Comparison of ENCODE assay signal across 24 cellular contexts in the genomic region with DNA sequence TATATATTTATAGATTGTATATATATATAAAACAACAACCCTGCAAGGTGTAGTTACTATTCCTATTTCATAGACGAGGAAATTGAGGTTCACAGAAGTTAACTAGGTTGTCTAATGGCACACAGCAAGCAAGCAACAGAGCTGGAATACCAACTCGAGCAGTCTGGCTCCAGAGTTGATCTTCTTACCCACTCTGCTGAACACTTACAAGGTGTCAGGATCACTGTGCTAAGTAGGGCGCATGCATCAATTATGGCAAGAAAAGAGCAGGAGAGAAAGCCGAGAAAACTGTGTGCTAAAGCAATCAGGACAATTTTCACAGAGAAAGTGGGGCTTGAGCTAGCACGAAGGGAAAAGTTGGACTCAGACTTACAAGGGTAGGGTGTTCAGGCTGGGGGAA. TPM values are rescaled to one million over a fixed set of nuclear protein-coding genes. Genes with fewer than 3 reads are reported as not detected.
DNase-seq lines count a peak whose midpoint lies in the region; ATAC-seq, FAIRE-seq and TF ChIP-seq lines count a peak whose summit lies in the region.
"Had no signal": no experiment of that assay in that cellular context is flagged by ENCODE, and none has a peak within 500 bp of the region (broad histone marks: within the 10 kb centered on the region; RNA-seq: fewer than 3 reads in every experiment).

No MANE protein-coding gene starts in this region.

- H3F3A ChIP-seq in GM23338 (replicated peaks; ENCODE audit: low read depth): no peaks in the 10 kb centered on the region

- H3K27me3 ChIP-seq in GM23338 (ENCODE audit: insufficient read depth): no peaks in the 10 kb centered on the region
- no peaks in the 10 kb centered on the region for H3K27me3 ChIP-seq in H1 (replicated peaks in 1 of 4; ENCODE audit: control insufficient read depth in 3 of 4, extremely low read depth in 1 of 4, insufficient read depth in 3 of 4, low read length in 3 of 4)
- H3K27me3 ChIP-seq in Karpas-422 (ENCODE audit: low read length): no peaks in the 10 kb centered on the region
- no peaks in the 10 kb centered on the region for H3K27me3 ChIP-seq in effector memory CD4-positive, alpha-beta T cell (replicated peaks; ENCODE audit: control insufficient read depth, insufficient read depth, low read length, poor library complexity, severe bottlenecking)
- H3K27me3 ChIP-seq: BE2C; BLaER1 treated with 17β-estradiol and CSF1 and Interleukin-3, amounts not matched to agents 10 nM and 100 nM had no signal

- POLR2A ChIA-PET in H1 (lab: Charles Lee; ENCODE audit: partially characterized antibody): no interaction called here

- H2BK120ac ChIP-seq in H1 (replicated peaks; ENCODE audit: low read depth, low read length): no peak overlapping the region

- H3K27ac Mint-ChIP-seq in GM23338 (peak overlapping the region; percentile 63; the same call in 1 of the 2 replicates), T-helper 17 cell (no peak overlapping the region)

- no peak for FAIRE-seq in H1 (lab: Jason Lieb, UNC)
- FAIRE-seq: A549, GM12891, GM18507 had no signal

- H3K36me3 Mint-ChIP-seq in GM23338 (ENCODE audit: low read depth) (no peaks in the 10 kb centered on the region), T-helper 17 cell (ENCODE audit: low read depth) (peaks cover 5% of the 10 kb centered on the region)
- H3K36me3 Mint-ChIP-seq: CD4-positive, alpha-beta memory T cell had no signal

- CTCF ChIA-PET in H1 (lab: Charles Lee; ENCODE audit: partially characterized antibody): interaction anchor here (0.5 to 6.4 kb wide), 10 partner anchors 14 to 102 kb away, joined by 3 to 88 read pairs (median 7); a partner anchor contains a TSS

- H3K9ac ChIP-seq in H1 (replicated peaks in 1 of 4; ENCODE audit: extremely low read depth in 1 of 4, low read depth in 3 of 4, low read length in 3 of 4): no peak overlapping the region
- H3K9ac ChIP-seq in Karpas-422 (ENCODE audit: low read length): no peak overlapping the region
- H3K9ac ChIP-seq: BLaER1 treated with 17β-estradiol and CSF1 and Interleukin-3, amounts not matched to agents 10 nM and 100 nM had no signal

- H3K18ac ChIP-seq in H1 (ENCODE audit: extremely low read depth, low read length): no peak overlapping the region

- H2BK12ac ChIP-seq in H1 (ENCODE audit: low read depth, low read length): no peak overlapping the region

- H3K36me3 ChIP-seq in GM23338 (ENCODE audit: insufficient read depth) (no peaks in the 10 kb centered on the region), H1 (ENCODE audit: control insufficient read depth in 2 of 4, insufficient read depth in 4 of 4, low read length in 3 of 4) (no peaks in the 10 kb centered on the region), Karpas-422 (ENCODE audit: insufficient read depth, low read length) (no peaks in the 10 kb centered on the region)
- H3K36me3 ChIP-seq in effector memory CD4-positive, alpha-beta T cell (ENCODE audit: control insufficient read depth, insufficient read depth, low read length): no peaks in the 10 kb centered on the region
- H3K36me3 ChIP-seq: BE2C; BLaER1 treated with 17β-estradiol and CSF1 and Interleukin-3, amounts not matched to agents 10 nM and 100 nM had no signal

- no peaks in the 10 kb centered on the region for H3K79me2 ChIP-seq in GM23338 (replicated peaks; ENCODE audit: insufficient read depth)
- H3K79me2 ChIP-seq in H1 (ENCODE audit: control insufficient read depth in 1 of 2, insufficient read depth in 2 of 2, low read length in 2 of 2): no peaks in the 10 kb centered on the region
- no peaks in the 10 kb centered on the region for H3K79me2 ChIP-seq in Karpas-422 (ENCODE audit: low read length)

- no peak for DNase-seq in GM23338 (ENCODE audit: low spot score)
- DNase-seq in T-helper 17 cell: no peak
- no peak for DNase-seq in H1 (ENCODE audit: low read depth in 1 of 2, low spot score in 2 of 2)
- DNase-seq in superior temporal gyrus (ENCODE audit: extremely low spot score): peak; percentile 39
- DNase-seq in Karpas-422: no peak
- no peak for DNase-seq in effector memory CD4-positive, alpha-beta T cell
- DNase-seq: 8988T; ACHN; AML-193; BE2C; Calu3; CD4-positive, alpha-beta memory T cell; COR-L47; DMS53; DMS79 treated with DMSO at 0.1 percent for 48 hours; GF-D8; GOT3; H7; HCEC 1CT had no signal

- no peaks in the 10 kb centered on the region; the same call in 2 of the 3 replicates for H3K9me3 Mint-ChIP-seq in GM23338
- H3K9me3 Mint-ChIP-seq: CD4-positive, alpha-beta memory T cell had no signal

- H4K91ac ChIP-seq in H1 (replicated peaks; ENCODE audit: insufficient read length, low read length): no peak overlapping the region

- H3K4me1 Mint-ChIP-seq in GM23338 (peaks cover 21% of the 10 kb centered on the region), T-helper 17 cell (no peaks in the 10 kb centered on the region)

- no peak overlapping the region for H2AK5ac ChIP-seq in H1 (ENCODE audit: low read depth, low read length)

- H3K9me2 ChIP-seq in GM23338 (ENCODE audit: insufficient read depth) (no peaks in the 10 kb centered on the region), Karpas-422 (replicated peaks; ENCODE audit: insufficient read depth, low read length) (no peaks in the 10 kb centered on the region)

- no peak for TF ChIP-seq POLR2A in H1 (IDR thresholded peaks at IDR 0.05; ENCODE audit: control extremely low read depth in 1 of 2, low read depth in 2 of 2, low read length in 2 of 2)

- no peak overlapping the region for H3K27ac ChIP-seq in GM23338 (ENCODE audit: low read depth)
- H3K27ac ChIP-seq in H1 (ENCODE audit: low read depth, low read length): no peak overlapping the region
- H3K27ac ChIP-seq in Karpas-422 (ENCODE audit: low read length): no peak overlapping the region
- no peak overlapping the region for H3K27ac ChIP-seq in effector memory CD4-positive, alpha-beta T cell (ENCODE audit: insufficient read depth, low read length, poor library complexity, severe bottlenecking)
- H3K27ac ChIP-seq: A549; BLaER1 treated with 17β-estradiol and CSF1 and Interleukin-3, amounts not matched to agents 10 nM and 100 nM had no signal

- H2BK15ac ChIP-seq in H1 (ENCODE audit: low read length): no peak overlapping the region

- H4K5ac ChIP-seq in H1 (ENCODE audit: insufficient read length, low read depth, low read length): no peak overlapping the region

- no peaks in the 10 kb centered on the region for H4K20me1 ChIP-seq in GM23338 (replicated peaks; ENCODE audit: insufficient read depth)
- H4K20me1 ChIP-seq in H1 (replicated peaks in 1 of 2; ENCODE audit: control insufficient read depth in 1 of 2, insufficient read depth in 2 of 2, low read length in 2 of 2): no peaks in the 10 kb centered on the region
- H4K20me1 ChIP-seq in Karpas-422 (ENCODE audit: insufficient read depth, low read depth, low read length): no peaks in the 10 kb centered on the region
- H4K20me1 ChIP-seq: BLaER1 treated with 17β-estradiol and CSF1 and Interleukin-3, amounts not matched to agents 10 nM and 100 nM had no signal

- 83% methylated on average over 5 of the region's 5 CpGs; no CpG with 5 or more reads in 1 of the 2 experiments for WGBS in H1 (ENCODE audit: extremely low coverage in 1 of 2, insufficient coverage in 1 of 2, insufficient read length in 1 of 2, insufficient replicate concordance in 2 of 2, low coverage in 1 of 2, low lambda C conversion rate in 2 of 2, missing lambda C conversion rate in 1 of 2), 2 experiments

- no peak overlapping the region for H2BK20ac ChIP-seq in H1 (ENCODE audit: low read length)

- H3K4me3 ChIP-seq in GM23338 (no peak overlapping the region), H1 (ENCODE audit: extremely low read depth in 1 of 4, insufficient read depth in 2 of 4, low read depth in 3 of 4, low read length in 4 of 4) (no peak overlapping the region), Karpas-422 (ENCODE audit: low read length) (no peak overlapping the region)
- H3K4me3 ChIP-seq in effector memory CD4-positive, alpha-beta T cell (ENCODE audit: insufficient read depth, low read depth, low read length, poor library complexity, severe bottlenecking): no peak overlapping the region
- H3K4me3 ChIP-seq: A549; BLaER1 treated with 17β-estradiol and CSF1 and Interleukin-3, amounts not matched to agents 10 nM and 100 nM had no signal

- no peak overlapping the region for H2BK5ac ChIP-seq in H1 (ENCODE audit: low read depth, low read length)

- H3K27me3 Mint-ChIP-seq in GM23338 (ENCODE audit: insufficient read depth, low read depth, poor library complexity) (peaks cover 4% of the 10 kb centered on the region), T-helper 17 cell (peaks cover 29% of the 10 kb centered on the region)

- no peak overlapping the region for H4K8ac ChIP-seq in H1 (ENCODE audit: extremely low read depth, insufficient read depth, low read length)

- no peaks in the 10 kb centered on the region for H3K23me2 ChIP-seq in H1 (ENCODE audit: low read depth, low read length)

- no peak overlapping the region for H3K4me2 ChIP-seq in GM23338
- H3K4me2 ChIP-seq in H1 (ENCODE audit: insufficient read depth in 1 of 2, low read depth in 2 of 2, low read length in 2 of 2): no peak overlapping the region
- H3K4me2 ChIP-seq in Karpas-422 (ENCODE audit: low read depth, low read length, poor library complexity, severe bottlenecking): no peak overlapping the region
- H3K4me2 ChIP-seq: A549; BLaER1 treated with 17β-estradiol and CSF1 and Interleukin-3, amounts not matched to agents 10 nM and 100 nM had no signal

- TF ChIP-seq CTCF in GM23338 (conservative IDR thresholded peaks at IDR 0.05; ENCODE audit: low read depth in 2 of 2) (no peak), H1 (IDR thresholded peaks at IDR 0.05; ENCODE audit: control extremely low read depth in 1 of 3, insufficient read depth in 1 of 3, low read depth in 1 of 3, low read length in 3 of 3) (no peak)

- H3K4me1 ChIP-seq in GM23338 (ENCODE audit: insufficient read depth) (peaks cover 4% of the 10 kb centered on the region; the same call in 1 of the 2 replicates), H1 (replicated peaks in 1 of 4; ENCODE audit: control insufficient read depth in 3 of 4, insufficient read depth in 4 of 4, low read length in 3 of 4) (peaks cover 0 to 4% (median 1%) of the 10 kb centered on the region in 4 experiments; a peak in 1 of 7 replicates), Karpas-422 (ENCODE audit: low read length) (peaks cover 7% of the 10 kb centered on the region)
- no peaks in the 10 kb centered on the region for H3K4me1 ChIP-seq in effector memory CD4-positive, alpha-beta T cell (ENCODE audit: control insufficient read depth, insufficient read depth, low read length, poor library complexity, severe bottlenecking)

- H2AFZ ChIP-seq in GM23338 (no peak overlapping the region), H1 (ENCODE audit: low read length) (0 out of 2 replicates have a peak overlapping the region, but pooled peaks have one; percentile 76), Karpas-422 (ENCODE audit: low read length) (no peak overlapping the region)

- no peaks in the 10 kb centered on the region for H3K9me3 ChIP-seq in T-helper 17 cell (ENCODE audit: control insufficient read depth, low read length, poor library complexity, severe bottlenecking)
- no peaks in the 10 kb centered on the region for H3K9me3 ChIP-seq in H1 (ENCODE audit: insufficient read depth in 2 of 2, low read depth in 1 of 2, low read length in 1 of 2)
- H3K9me3 ChIP-seq in Karpas-422 (ENCODE audit: low read length): no peaks in the 10 kb centered on the region
- no peaks in the 10 kb centered on the region for H3K9me3 ChIP-seq in effector memory CD4-positive, alpha-beta T cell (ENCODE audit: control insufficient read depth, low read length)
- H3K9me3 ChIP-seq: A549, BE2C had no signal

- no peak for ATAC-seq in GM23338
- ATAC-seq in T-helper 17 cell: no peak
- no peak for ATAC-seq in HG02588 (IDR thresholded peaks at IDR 0.05; ENCODE audit: unreplicated experiment)
- ATAC-seq: A549 had no signal

- no peaks in the 10 kb centered on the region for H3K79me1 ChIP-seq in H1 (ENCODE audit: low read depth, low read length)

- no peak for TF ChIP-seq RAD21 in H1 (IDR thresholded peaks at IDR 0.05 in 1 of 2, conservative IDR thresholded peaks at IDR 0.05 in 1 of 2; ENCODE audit: low read depth in 2 of 2, low read length in 2 of 2)

- TF ChIP-seq EP300 in H1 (IDR thresholded peaks at IDR 0.05; ENCODE audit: borderline replicate concordance in 1 of 2, low read depth in 2 of 2, low read length in 2 of 2): no peak

- no peak overlapping the region for H3K23ac ChIP-seq in H1 (ENCODE audit: insufficient read length)

- H3K4me3 Mint-ChIP-seq in GM23338 (no peak overlapping the region), T-helper 17 cell (peak overlapping the region; percentile 13)
- H3K4me3 Mint-ChIP-seq: CD4-positive, alpha-beta memory T cell had no signal

- no peak overlapping the region for H3K4ac ChIP-seq in H1 (replicated peaks; ENCODE audit: insufficient read length, low read depth, low read length)

- H3K56ac ChIP-seq in H1 (replicated peaks; ENCODE audit: insufficient read length, low read depth, low read length): no peak overlapping the region

- no peak overlapping the region for H3K14ac ChIP-seq in H1 (ENCODE audit: insufficient read length)

RNA-seq across cellular contexts. Expression of a gene that starts 15.9 kb away (rescaled TPM):
- 20.2 and 30.8 TPM in 2 replicates for total RNA-seq in GM23338 (2014; rRNA removed; shearing (Covaris generic))
- polyA plus RNA-seq in GM23338 (2016; fragmentation: Nextera tagmentation; extraction: Ambion mirVana) (13.9 and 15.5 TPM in 2 replicates), H1 (2011; rRNA removed) (6.4 and 7.1 TPM in 2 replicates)
- total RNA-seq in T-helper 17 cell: not detected
- 24.8 and 25.4 TPM in 2 replicates for total RNA-seq in H1 (2021; fragmentation: NEBNext Ultra II Directional; extraction: Animal tissue kit (Norgen Biotek cat#: 25700))
- 7.9 TPM for polyA plus RNA-seq in H1 (2011; cell fraction: cytosol; rRNA removed)
- polyA plus RNA-seq in H1 (2011; cell fraction: nucleus; rRNA removed): 16.3 TPM
- polyA plus RNA-seq in H1 (2012, experiment 1 of 2): 11.9 to 15.6 TPM (median 15.2 TPM) in 4 replicates
- 1.8 TPM for polyA plus RNA-seq in H1 (2012, experiment 2 of 2)
- 22.0 TPM for polyA plus RNA-seq in H1 (2013, experiment 1 of 2)
- polyA plus RNA-seq in H1 (2013, experiment 2 of 2): 24.6 TPM
- 31.7 and 40.6 TPM in 2 replicates for polyA minus RNA-seq in H1 (2011; rRNA and poly(A)+ RNA removed)
- polyA minus RNA-seq in H1 (2011; cell fraction: cytosol; rRNA and poly(A)+ RNA removed): 9.1 TPM
- polyA minus RNA-seq in H1 (2011; cell fraction: nucleus; rRNA and poly(A)+ RNA removed): 70.2 TPM
- 0.07 and 0.75 TPM in 2 replicates for total RNA-seq in Karpas-422 (2014; rRNA removed; shearing (Covaris generic); ENCODE audit: low replicate concordance)
- total RNA-seq: Calu3; CD4-positive, alpha-beta memory T cell had no signal
- polyA plus RNA-seq: CD4-positive, alpha-beta memory T cell had no signal

RNA-seq across cellular contexts. Expression of a gene that starts 32.1 kb away (rescaled TPM):
- total RNA-seq in GM23338 (2014; rRNA removed; shearing (Covaris generic)): 30.8 and 48.7 TPM in 2 replicates
- 50.2 and 51.3 TPM in 2 replicates for polyA plus RNA-seq in GM23338 (2016; fragmentation: Nextera tagmentation; extraction: Ambion mirVana)
- total RNA-seq in T-helper 17 cell: 10 to 100 TPM; 35.5 to 38.0 TPM
- total RNA-seq in H1 (2021; fragmentation: NEBNext Ultra II Directional; extraction: Animal tissue kit (Norgen Biotek cat#: 25700)): 33.9 and 34.6 TPM in 2 replicates
- 6.9 and 15.4 TPM in 2 replicates for polyA plus RNA-seq in H1 (2011; rRNA removed)
- polyA plus RNA-seq in H1 (2011; cell fraction: cytosol; rRNA removed): 17.8 TPM
- 3.1 TPM for polyA plus RNA-seq in H1 (2011; cell fraction: nucleus; rRNA removed)
- polyA plus RNA-seq in H1 (2012, experiment 1 of 2): 16.7 to 33.6 TPM (median 17.8 TPM) in 4 replicates
- 5.5 TPM for polyA plus RNA-seq in H1 (2012, experiment 2 of 2)
- polyA plus RNA-seq in H1 (2013, experiment 1 of 2): 24.8 TPM
- polyA plus RNA-seq in H1 (2013, experiment 2 of 2): 23.5 TPM
- 8.0 and 14.9 TPM in 2 replicates for polyA minus RNA-seq in H1 (2011; rRNA and poly(A)+ RNA removed)
- 19.4 TPM for polyA minus RNA-seq in H1 (2011; cell fraction: cytosol; rRNA and poly(A)+ RNA removed)
- polyA minus RNA-seq in H1 (2011; cell fraction: nucleus; rRNA and poly(A)+ RNA removed): 9.1 TPM
- total RNA-seq in Karpas-422 (2014; rRNA removed; shearing (Covaris generic); ENCODE audit: low replicate concordance): 66.7 and 153 TPM in 2 replicates

Comparison
In these comparisons a context has a peak if more than half of its experiments do, and no peak if none do; other contexts are left out.
1. RNA of a gene that starts 15.9 kb away (total RNA-seq): 24.8 to 25.4 TPM in H1 and 20.2 to 30.8 TPM in GM23338; 0.07 to 0.75 TPM in Karpas-422 and not detected in T-helper 17 cell; every median in the first group is over 10 times any median in the second.